ENCODE assay signal across 2 cellular contexts in genomic region chr17:78428842-78429617, GRCh38.
TF ChIP-seq lines count a peak whose summit lies in the region.

No MANE protein-coding gene starts in this region.

TF ChIP-seq in GM23338, 12 proteins besides CTCF, POLR2A, EP300 and RAD21:
- no peak for TF ChIP-seq ETS1 (IDR thresholded peaks at IDR 0.05)
- no peak for TF ChIP-seq CREB1 (CRISPR knock-in tag; IDR thresholded peaks at IDR 0.05; ENCODE audit: low read depth)
- peak; percentile 71 for TF ChIP-seq REST (IDR thresholded peaks at IDR 0.05; ENCODE audit: unreplicated experiment)
- no peak for TF ChIP-seq EZH2phosphoT487 (IDR thresholded peaks at IDR 0.05; ENCODE audit: unreplicated experiment)

TF ChIP-seq in H1, 55 proteins besides CTCF, POLR2A, EP300 and RAD21:
- TF ChIP-seq RXRA (IDR thresholded peaks at IDR 0.05; ENCODE audit: insufficient read depth, low read depth, low read length) (no peak), POLR2AphosphoS5 (IDR thresholded peaks at IDR 0.05; ENCODE audit: low read depth, low read length) (0 out of 2 replicates have a peak, but pooled peaks have one; percentile 32)
TF ChIP-seq in H1: peak in this region for 1.
